ENCODE assay signal across 12 cellular contexts in genomic region chr1:193083365-193084088, GRCh38. TPM values are rescaled to one million over a fixed set of nuclear protein-coding genes. Genes with fewer than 3 reads are reported as not detected.
DNase-seq lines count a peak whose midpoint lies in the region; ATAC-seq and TF ChIP-seq lines count a peak whose summit lies in the region.
"Had no signal": no experiment of that assay in that cellular context is flagged by ENCODE, and none has a peak within 500 bp of the region (broad histone marks: within the 10 kb centered on the region; RNA-seq: fewer than 3 reads in every experiment).

No MANE protein-coding gene starts in this region.

- H3K27me3 ChIP-seq in GM06990 (replicated peaks; ENCODE audit: control insufficient read depth, insufficient read depth, low read length) (no peaks in the 10 kb centered on the region), prostate gland (replicated peaks; ENCODE audit: insufficient read depth) (no peaks in the 10 kb centered on the region), brain microvascular endothelial cell (replicated peaks) (no peaks in the 10 kb centered on the region)

- no peak for TF ChIP-seq POLR2A in prostate gland (IDR thresholded peaks at IDR 0.05)

- intact Hi-C loops in prostate gland (cut with DNase I), result no loop called here

- 87% methylated on average over 6 of the region's 6 CpGs for WGBS in prostate gland

- H3K4me1 ChIP-seq in prostate gland (replicated peaks), result no peaks in the 10 kb centered on the region
- H3K4me1 ChIP-seq: A549 had no signal

- peak; percentile 99 for ATAC-seq in GM19351 (IDR thresholded peaks at IDR 0.05; ENCODE audit: unreplicated experiment)
- ATAC-seq in HG02642 (IDR thresholded peaks at IDR 0.05; ENCODE audit: poor library complexity, unreplicated experiment), result peak; percentile 97
- peak; percentile 94 for ATAC-seq in HG03432 (IDR thresholded peaks at IDR 0.05; ENCODE audit: unreplicated experiment)
- ATAC-seq: A549; activated CD8-positive, alpha-beta memory T cell treated with anti-CD3 and anti-CD28 coated beads, Interleukin-2, amount 10 ng/mL, durations not matched to agents 7 days and 5 days had no signal

- peak; percentile 27 for DNase-seq in GM06990 (ENCODE audit: extremely low read depth, insufficient read length)
- no peak for DNase-seq in prostate gland (ENCODE audit: low spot score)
- no peak for DNase-seq in brain microvascular endothelial cell
- no peak for DNase-seq in NCI-H2029 treated with DMSO at 0.1 percent for 48 hours (lab: John Stamatoyannopoulos, UW)
- DNase-seq in HT-29 (ENCODE audit: low spot score), result no peak
- DNase-seq: activated CD8-positive, alpha-beta memory T cell treated with anti-CD3 and anti-CD28 coated beads, Interleukin-2, amount 10 ng/mL, durations not matched to agents 7 days and 5 days; amygdala; DMS79 had no signal

- TF ChIP-seq CTCF in GM06990 (IDR thresholded peaks at IDR 0.05; ENCODE audit: insufficient read depth, low read length, poor library complexity, severe bottlenecking) (no peak), prostate gland (IDR thresholded peaks at IDR 0.05) (no peak), brain microvascular endothelial cell (IDR thresholded peaks at IDR 0.05; ENCODE audit: low read depth, low read length, missing control alignments) (no peak)

- H3K27ac ChIP-seq in prostate gland (no peak overlapping the region), brain microvascular endothelial cell (no peak overlapping the region)
- H3K27ac ChIP-seq: A549 had no signal

- H3K36me3 ChIP-seq in GM06990 (ENCODE audit: control insufficient read depth, insufficient read depth, low read length) (no peaks in the 10 kb centered on the region; the same call in none of the 2 replicates), prostate gland (peaks cover 0 to 3% of the 10 kb centered on the region in 2 donors), brain microvascular endothelial cell (replicated peaks) (peaks cover 34% of the 10 kb centered on the region)

- no peaks in the 10 kb centered on the region for H3K9me3 ChIP-seq in prostate gland

- in situ Hi-C loops in brain microvascular endothelial cell (cut with HindIII; ENCODE audit: low pct_ligation_motif_present, low sequenced_read_pairs), result no loop called here

- H3K4me3 ChIP-seq in GM06990 (replicated peaks; ENCODE audit: low read depth, low read length) (peak overlapping the region; percentile 50), prostate gland (no peak overlapping the region), brain microvascular endothelial cell (ENCODE audit: low read depth, low read length) (no peak overlapping the region)
- H3K4me3 ChIP-seq: A549 had no signal

RNA-seq across cellular contexts. Expression of gene GLRX2, which starts 21.7 kb away (rescaled TPM):
- 10 to 100 TPM in 1 of 2 donors, 1 to 10 TPM in 1; 6.5 to 13.6 TPM for total RNA-seq in prostate gland
- 9.2 and 16.6 TPM in 2 replicates for total RNA-seq in HT-29 (2014; rRNA removed; shearing (Covaris generic))

RNA-seq across cellular contexts. Expression of gene RO60, which starts 24.1 kb away (rescaled TPM):
- total RNA-seq in prostate gland, result 10 to 100 TPM; 92.8 to 93.8 TPM
- total RNA-seq in HT-29 (2014; rRNA removed; shearing (Covaris generic)), result 46.4 and 62.5 TPM in 2 replicates

RNA-seq across cellular contexts. Expression of gene UCHL5, which starts 24.4 kb away (rescaled TPM):
- total RNA-seq in prostate gland, result 10 to 100 TPM; 28.7 to 36.9 TPM
- total RNA-seq in HT-29 (2014; rRNA removed; shearing (Covaris generic)), result 23.5 and 23.6 TPM in 2 replicates

RNA-seq across cellular contexts. Expression of gene CDC73, which starts 38.3 kb away (rescaled TPM):
- total RNA-seq in prostate gland, result 10 to 100 TPM; 36.2 to 48.0 TPM
- total RNA-seq in HT-29 (2014; rRNA removed; shearing (Covaris generic)), result 9.7 TPM in 2 replicates
